27 cellular contexts compared by ENCODE assay signal in the genomic region with DNA sequence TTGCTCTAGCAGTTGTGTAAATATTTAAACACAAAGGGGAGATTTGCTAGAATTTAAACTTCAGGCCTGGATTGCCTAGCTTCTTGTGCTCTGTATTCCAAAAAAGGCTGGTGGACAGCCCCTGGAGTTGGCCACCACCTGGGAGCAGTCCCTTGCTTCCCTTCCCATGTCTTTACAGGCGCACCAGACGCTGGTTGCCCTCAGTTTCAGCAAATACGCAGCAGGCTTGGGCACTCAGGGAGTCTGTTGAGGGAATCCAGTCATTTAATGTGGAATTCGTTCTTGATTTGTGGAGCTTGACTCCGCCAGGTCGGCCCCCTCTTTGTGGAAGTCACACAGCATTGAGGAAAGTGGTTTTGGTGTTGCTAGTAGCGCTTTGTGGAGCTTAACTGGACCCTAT.
A peak's percentile ranks its signal among the peaks of the same experiment; 100 is the strongest.
DNase-seq lines count a peak whose midpoint lies in the region; ATAC-seq and TF ChIP-seq lines count a peak whose summit lies in the region.
"Had no signal": no experiment of that assay in that cellular context is flagged by ENCODE, and none has a peak within 500 bp of the region (broad histone marks: within the 10 kb centered on the region; RNA-seq: fewer than 3 reads in every experiment).

No MANE protein-coding gene starts in this region.

- no peak overlapping the region for H3K4me3 Mint-ChIP-seq in activated naive CD8-positive, alpha-beta T cell treated with anti-CD3 and anti-CD28 coated beads, Interleukin-2, amount 10 ng/mL, durations not matched to agents 7 days and 5 days
- H3K4me3 Mint-ChIP-seq in activated naive CD8-positive, alpha-beta T cell treated with anti-CD3 and anti-CD28 coated beads for 36 hours, result no peak overlapping the region
- H3K4me3 Mint-ChIP-seq in nephron, result peak overlapping the region in 1 of 3 experiments; percentile 36
- no peak overlapping the region for H3K4me3 Mint-ChIP-seq in stimulated activated effector memory CD8-positive, alpha-beta T cell treated with anti-CD3 and anti-CD28 coated beads, Interleukin-12 subunit alpha, Interleukin-12 subunit beta, amount 100 ng/mL, for 72 hours
- H3K4me3 Mint-ChIP-seq: activated CD4-positive, alpha-beta T cell treated with anti-CD3 and anti-CD28 coated beads for 36 hours; activated naive CD4-positive, alpha-beta T cell treated with anti-CD3 and anti-CD28 coated beads, Interleukin-2, amount 50 U/mL, for 24 hours; memory B cell; naive B cell; stimulated activated naive CD8-positive, alpha-beta T cell treated with anti-CD3 and anti-CD28 coated beads, Interleukin-15, Interleukin-2, amounts not matched to agents 100 ng/mL and 50 ng/mL, for 24 hours; T-helper 1 cell treated with Interleukin-12 subunit alpha and Interleukin-12 subunit beta and Interleukin-4 antibody, amounts not matched to agents 30 μg/mL and 1 μg/mL, for 36 hours had no signal

- H3K27me3 Mint-ChIP-seq in activated naive CD8-positive, alpha-beta T cell treated with anti-CD3 and anti-CD28 coated beads, Interleukin-2, amount 10 ng/mL, durations not matched to agents 7 days and 5 days, result no peaks in the 10 kb centered on the region
- H3K27me3 Mint-ChIP-seq in activated naive CD8-positive, alpha-beta T cell treated with anti-CD3 and anti-CD28 coated beads for 36 hours, result no peaks in the 10 kb centered on the region
- H3K27me3 Mint-ChIP-seq in nephron (ENCODE audit: low read depth), result no peaks in the 10 kb centered on the region
- H3K27me3 Mint-ChIP-seq: activated CD4-positive, alpha-beta T cell treated with anti-CD3 and anti-CD28 coated beads for 36 hours; activated naive CD4-positive, alpha-beta T cell treated with anti-CD3 and anti-CD28 coated beads, Interleukin-2, amount 50 U/mL, for 24 hours; memory B cell; naive B cell; stimulated activated naive CD8-positive, alpha-beta T cell treated with anti-CD3 and anti-CD28 coated beads, Interleukin-15, Interleukin-2, amounts not matched to agents 100 ng/mL and 50 ng/mL, for 24 hours had no signal

- H3K27ac Mint-ChIP-seq in activated naive CD8-positive, alpha-beta T cell treated with anti-CD3 and anti-CD28 coated beads, Interleukin-2, amount 10 ng/mL, durations not matched to agents 7 days and 5 days, result no peak overlapping the region
- H3K27ac Mint-ChIP-seq in activated naive CD8-positive, alpha-beta T cell treated with anti-CD3 and anti-CD28 coated beads for 36 hours, result no peak overlapping the region
- peak overlapping the region; percentile 72 to 95 (median 87) for H3K27ac Mint-ChIP-seq in nephron
- H3K27ac Mint-ChIP-seq in stimulated activated effector memory CD8-positive, alpha-beta T cell treated with anti-CD3 and anti-CD28 coated beads, Interleukin-12 subunit alpha, Interleukin-12 subunit beta, amount 100 ng/mL, for 72 hours, result peak overlapping the region; percentile 77
- H3K27ac Mint-ChIP-seq: activated CD4-positive, alpha-beta T cell treated with anti-CD3 and anti-CD28 coated beads for 36 hours; activated naive CD4-positive, alpha-beta T cell treated with anti-CD3 and anti-CD28 coated beads, Interleukin-2, amount 50 U/mL, for 24 hours; memory B cell; stimulated activated naive CD8-positive, alpha-beta T cell treated with anti-CD3 and anti-CD28 coated beads, Interleukin-15, Interleukin-2, amounts not matched to agents 100 ng/mL and 50 ng/mL, for 24 hours; T-helper 1 cell treated with Interleukin-12 subunit alpha and Interleukin-12 subunit beta and Interleukin-4 antibody, amounts not matched to agents 30 μg/mL and 1 μg/mL, for 36 hours had no signal

- H3K36me3 Mint-ChIP-seq in activated naive CD8-positive, alpha-beta T cell treated with anti-CD3 and anti-CD28 coated beads, Interleukin-2, amount 10 ng/mL, durations not matched to agents 7 days and 5 days, result peaks cover 6% of the 10 kb centered on the region
- H3K36me3 Mint-ChIP-seq in activated naive CD8-positive, alpha-beta T cell treated with anti-CD3 and anti-CD28 coated beads for 36 hours, result peaks cover 5% of the 10 kb centered on the region
- H3K36me3 Mint-ChIP-seq in nephron (ENCODE audit: low read depth), result peaks cover 75% of the 10 kb centered on the region
- peaks cover 100% of the 10 kb centered on the region for H3K36me3 Mint-ChIP-seq in stimulated activated effector memory CD8-positive, alpha-beta T cell treated with anti-CD3 and anti-CD28 coated beads, Interleukin-12 subunit alpha, Interleukin-12 subunit beta, amount 100 ng/mL, for 72 hours

- peak overlapping the region; percentile 53 for H3K27ac ChIP-seq in VCaP

- no peak for TF ChIP-seq CTCF in VCaP (conservative IDR thresholded peaks at IDR 0.05)
- no peak for TF ChIP-seq CTCF in nephron (IDR thresholded peaks at IDR 0.05; ENCODE audit: unreplicated experiment in 3 of 3)

- POLR2A ChIA-PET in activated naive CD8-positive, alpha-beta T cell treated with anti-CD3 and anti-CD28 coated beads, Interleukin-2, amount 10 ng/mL, durations not matched to agents 7 days and 5 days (lab: Charles Lee), result no interaction called here

- no peak for ATAC-seq in activated naive CD8-positive, alpha-beta T cell treated with anti-CD3 and anti-CD28 coated beads, Interleukin-2, amount 10 ng/mL, durations not matched to agents 7 days and 5 days (ENCODE audit: low read depth)
- ATAC-seq in stimulated activated effector memory CD8-positive, alpha-beta T cell treated with anti-CD3 and anti-CD28 coated beads, Interleukin-12 subunit alpha, Interleukin-12 subunit beta, amount 100 ng/mL, for 72 hours, result no peak
- ATAC-seq in HG03457 (IDR thresholded peaks at IDR 0.05; ENCODE audit: unreplicated experiment), result no peak
- ATAC-seq: activated CD4-positive, alpha-beta T cell treated with anti-CD3 and anti-CD28 coated beads for 36 hours; left colon had no signal

- no peaks in the 10 kb centered on the region for H3K4me1 Mint-ChIP-seq in activated naive CD8-positive, alpha-beta T cell treated with anti-CD3 and anti-CD28 coated beads, Interleukin-2, amount 10 ng/mL, durations not matched to agents 7 days and 5 days
- H3K4me1 Mint-ChIP-seq in activated naive CD8-positive, alpha-beta T cell treated with anti-CD3 and anti-CD28 coated beads for 36 hours, result no peaks in the 10 kb centered on the region
- peaks cover 75% of the 10 kb centered on the region for H3K4me1 Mint-ChIP-seq in nephron
- peaks cover 21% of the 10 kb centered on the region for H3K4me1 Mint-ChIP-seq in stimulated activated effector memory CD8-positive, alpha-beta T cell treated with anti-CD3 and anti-CD28 coated beads, Interleukin-12 subunit alpha, Interleukin-12 subunit beta, amount 100 ng/mL, for 72 hours

- no peaks in the 10 kb centered on the region for H3K9me3 Mint-ChIP-seq in activated naive CD8-positive, alpha-beta T cell treated with anti-CD3 and anti-CD28 coated beads, Interleukin-2, amount 10 ng/mL, durations not matched to agents 7 days and 5 days
- H3K9me3 Mint-ChIP-seq in activated naive CD8-positive, alpha-beta T cell treated with anti-CD3 and anti-CD28 coated beads for 36 hours, result no peaks in the 10 kb centered on the region
- no peaks in the 10 kb centered on the region for H3K9me3 Mint-ChIP-seq in nephron
- no peaks in the 10 kb centered on the region for H3K9me3 Mint-ChIP-seq in stimulated activated effector memory CD8-positive, alpha-beta T cell treated with anti-CD3 and anti-CD28 coated beads, Interleukin-12 subunit alpha, Interleukin-12 subunit beta, amount 100 ng/mL, for 72 hours
- H3K9me3 Mint-ChIP-seq: activated naive CD4-positive, alpha-beta T cell treated with anti-CD3 and anti-CD28 coated beads, Interleukin-2, amount 50 U/mL, for 24 hours; HFFc6; memory B cell; naive B cell; stimulated activated naive CD8-positive, alpha-beta T cell treated with anti-CD3 and anti-CD28 coated beads, Interleukin-15, Interleukin-2, amounts not matched to agents 100 ng/mL and 50 ng/mL, for 24 hours; T-helper 1 cell treated with Interleukin-12 subunit alpha and Interleukin-12 subunit beta and Interleukin-4 antibody, amounts not matched to agents 30 μg/mL and 1 μg/mL, for 36 hours had no signal

- DNase-seq in activated naive CD8-positive, alpha-beta T cell treated with anti-CD3 and anti-CD28 coated beads, Interleukin-2, amount 10 ng/mL, durations not matched to agents 7 days and 5 days, result peak; percentile 2
- no peak for DNase-seq in activated naive CD8-positive, alpha-beta T cell treated with anti-CD3 and anti-CD28 coated beads for 36 hours
- no peak for DNase-seq in stimulated activated effector memory CD8-positive, alpha-beta T cell treated with anti-CD3 and anti-CD28 coated beads, Interleukin-12 subunit alpha, Interleukin-12 subunit beta, amount 100 ng/mL, for 72 hours (ENCODE audit: low spot score in 2 of 2)
- DNase-seq in stimulated activated CD4-positive, alpha-beta T cell treated with anti-CD3 and anti-CD28 coated beads, Interleukin-4, amount 100 ng/mL, for 4 hours, result no peak
- DNase-seq: ACHN; activated CD4-positive, alpha-beta T cell treated with anti-CD3 and anti-CD28 coated beads for 36 hours; activated CD8-positive, alpha-beta memory T cell treated with anti-CD3 and anti-CD28 coated beads for 24 hours; BE2C; cortex of kidney; DMS153; foreskin fibroblast; HFFc6; left colon; naive B cell; NCI-H1436 treated with DMSO at 0.1 percent for 48 hours; NCI-H2107; NCI-H446; NCI-H774; RPMI8226; SK-N-SH had no signal

Comparison
In these comparisons a context has a peak if more than half of its experiments do, and no peak if none do; other contexts are left out.
1. H3K27ac Mint-ChIP-seq: peak in nephron (3 of 3) and stimulated activated effector memory CD8-positive, alpha-beta T cell treated with anti-CD3 and anti-CD28 coated beads, Interleukin-12 subunit alpha, Interleukin-12 subunit beta, amount 100 ng/mL, for 72 hours (single experiment); none in activated naive CD8-positive, alpha-beta T cell treated with anti-CD3 and anti-CD28 coated beads, Interleukin-2, amount 10 ng/mL, durations not matched to agents 7 days and 5 days (single experiment) and activated naive CD8-positive, alpha-beta T cell treated with anti-CD3 and anti-CD28 coated beads for 36 hours (single experiment).